ENCODE assay signal across 8 cellular contexts in genomic region chr1:38013027-38013588, GRCh38. TPM values are rescaled to one million over a fixed set of nuclear protein-coding genes. Genes with fewer than 3 reads are reported as not detected.
A peak's percentile ranks its signal among the peaks of the same experiment; 100 is the strongest.
DNase-seq lines count a peak whose midpoint lies in the region; ATAC-seq lines count a peak whose summit lies in the region.

No MANE protein-coding gene starts in this region.

- ATAC-seq in GM21737 (IDR thresholded peaks at IDR 0.05; ENCODE audit: unreplicated experiment): peak; percentile 12

- H3K4me2 ChIP-seq in BLaER1 treated with 17β-estradiol and CSF1 and Interleukin-3, amounts not matched to agents 10 nM and 100 nM: peak overlapping the region; percentile 73 to 96 (median 87)

- 4% methylated on average over 8 of the region's 8 CpGs for WGBS in esophagus, 2 donors

- H2AFZ ChIP-seq in neuron (ENCODE audit: low read depth, low read length): peak overlapping the region; percentile 59

- H4K20me1 ChIP-seq in BLaER1 treated with 17β-estradiol and CSF1 and Interleukin-3, amounts not matched to agents 10 nM and 100 nM: peaks cover 0 to 51% (median 43%) of the 10 kb centered on the region in 11 experiments; a peak in 18 of 22 replicates

- DNase-seq in RKO (ENCODE audit: low spot score): peak; percentile 81
- DNase-seq in effector CD4-positive, alpha-beta T cell: no peak
- DNase-seq in Ammon's horn (ENCODE audit: low spot score): no peak
- DNase-seq in HuH-7 (ENCODE audit: low spot score): no peak

- peak overlapping the region; percentile 73 to 91 (median 83) for H3K4me3 ChIP-seq in BLaER1 treated with 17β-estradiol and CSF1 and Interleukin-3, amounts not matched to agents 10 nM and 100 nM
- H3K4me3 ChIP-seq in esophagus (ENCODE audit: low read depth in 1 of 2, low read length in 2 of 2) (peak overlapping the region; percentile 79 to 93), neuron (ENCODE audit: low read length) (peak overlapping the region; percentile 61)

- H3K27me3 ChIP-seq in BLaER1 treated with 17β-estradiol and CSF1 and Interleukin-3, amounts not matched to agents 10 nM and 100 nM: no peaks in the 10 kb centered on the region
- no peaks in the 10 kb centered on the region for H3K27me3 ChIP-seq in esophagus (ENCODE audit: control insufficient read depth in 1 of 2, insufficient read depth in 2 of 2, low read length in 2 of 2)
- no peaks in the 10 kb centered on the region for H3K27me3 ChIP-seq in neuron (ENCODE audit: insufficient read depth, low read length)

- peaks cover 24 to 58% (median 52%) of the 10 kb centered on the region in 10 experiments for H3K4me1 ChIP-seq in BLaER1 treated with 17β-estradiol and CSF1 and Interleukin-3, amounts not matched to agents 10 nM and 100 nM
- H3K4me1 ChIP-seq in esophagus (ENCODE audit: control insufficient read depth in 2 of 2, insufficient read depth in 2 of 2, low read length in 1 of 2): no peaks in the 10 kb centered on the region
- peaks cover 6% of the 10 kb centered on the region for H3K4me1 ChIP-seq in neuron (ENCODE audit: insufficient read depth, low read length)

- peak overlapping the region; percentile 87 to 97 (median 95) for H3K9ac ChIP-seq in BLaER1 treated with 17β-estradiol and CSF1 and Interleukin-3, amounts not matched to agents 10 nM and 100 nM

- peak overlapping the region; percentile 82 to 97 (median 93) for H3K27ac ChIP-seq in BLaER1 treated with 17β-estradiol and CSF1 and Interleukin-3, amounts not matched to agents 10 nM and 100 nM
- H3K27ac ChIP-seq in esophagus (ENCODE audit: low read depth in 2 of 2, low read length in 1 of 2): peak overlapping the region; percentile 95 to 99

- H3K9me3 ChIP-seq in BLaER1 treated with 17β-estradiol and CSF1 and Interleukin-3, amounts not matched to agents 10 nM and 100 nM (replicated peaks in 1 of 11): peaks cover 0 to 7% (median 4%) of the 10 kb centered on the region in 11 experiments; a peak in 10 of 22 replicates
- H3K9me3 ChIP-seq in esophagus (ENCODE audit: control insufficient read depth in 2 of 2, insufficient read depth in 1 of 2, low read depth in 1 of 2, low read length in 1 of 2): no peaks in the 10 kb centered on the region
- no peaks in the 10 kb centered on the region for H3K9me3 ChIP-seq in neuron (ENCODE audit: low read length)

- peaks cover 27 to 45% (median 37%) of the 10 kb centered on the region in 11 experiments for H3K36me3 ChIP-seq in BLaER1 treated with 17β-estradiol and CSF1 and Interleukin-3, amounts not matched to agents 10 nM and 100 nM
- peaks cover 4 to 7% of the 10 kb centered on the region in 2 donors for H3K36me3 ChIP-seq in esophagus (ENCODE audit: control insufficient read depth in 2 of 2, insufficient read depth in 2 of 2, low read length in 1 of 2)
- H3K36me3 ChIP-seq in neuron (ENCODE audit: insufficient read depth, low read length): peaks cover 19% of the 10 kb centered on the region

RNA-seq across cellular contexts. Expression of gene UTP11, which starts 0.6 kb away (rescaled TPM):
- 10 to 100 TPM; 16.3 to 32.0 TPM for polyA plus RNA-seq in esophagus

RNA-seq across cellular contexts. Expression of gene FHL3, which starts 7.8 kb away (rescaled TPM):
- 10 to 100 TPM in 1 of 2 donors, 1 to 10 TPM in 1; 8.3 to 13.7 TPM for polyA plus RNA-seq in esophagus

RNA-seq across cellular contexts. Expression of gene SF3A3, which starts 23.3 kb away (rescaled TPM):
- 10 to 100 TPM; 10.6 to 21.4 TPM for polyA plus RNA-seq in esophagus

RNA-seq across cellular contexts. Expression of gene POU3F1, which starts 33.5 kb away (rescaled TPM):
- 1 to 10 TPM in 1 of 2 donors, under 1 TPM in 1; 0.22 to 1.4 TPM for polyA plus RNA-seq in esophagus
